ENCODE assay signal across 27 cellular contexts in the genomic region with DNA sequence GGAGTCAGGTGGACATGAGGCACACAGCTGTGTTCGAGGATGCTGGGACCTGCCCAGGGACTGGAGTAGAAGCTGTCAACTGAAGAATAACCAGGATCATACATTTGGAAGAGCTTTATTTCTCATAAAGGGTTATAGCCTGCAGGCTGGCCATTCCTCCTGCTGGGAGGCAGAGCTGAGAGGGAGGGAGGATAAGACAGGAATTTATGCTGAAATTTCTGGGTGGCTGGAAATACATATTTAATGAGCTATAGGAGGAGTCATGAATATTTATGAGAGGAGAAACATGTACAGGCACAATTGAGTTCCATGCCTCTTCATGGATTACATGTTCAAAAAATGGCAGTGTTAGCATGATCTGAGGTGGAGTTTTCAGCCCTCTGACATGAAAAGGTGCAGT.
DNase-seq lines count a peak whose midpoint lies in the region; ATAC-seq and TF ChIP-seq lines count a peak whose summit lies in the region.
"Had no signal": no experiment of that assay in that cellular context is flagged by ENCODE, and none has a peak within 500 bp of the region (broad histone marks: within the 10 kb centered on the region; RNA-seq: fewer than 3 reads in every experiment).

No MANE protein-coding gene starts in this region.

- CTCF ChIA-PET in activated CD4-positive, alpha-beta memory T cell treated with anti-CD3 and anti-CD28 coated beads, Interleukin-2, amount 10 ng/mL, durations not matched to agents 7 days and 5 days (lab: Charles Lee), result no interaction called here
- CTCF ChIA-PET in activated CD4-positive, alpha-beta memory T cell treated with anti-CD3 and anti-CD28 coated beads for 36 hours (lab: Charles Lee), result no interaction called here
- CTCF ChIA-PET in CD4-positive, alpha-beta T cell (lab: Charles Lee), result no interaction called here

- peaks cover 26% of the 10 kb centered on the region for H3K4me1 Mint-ChIP-seq in activated CD4-positive, alpha-beta memory T cell treated with anti-CD3 and anti-CD28 coated beads, Interleukin-2, amount 10 ng/mL, durations not matched to agents 7 days and 5 days
- H3K4me1 Mint-ChIP-seq in activated CD4-positive, alpha-beta memory T cell treated with anti-CD3 and anti-CD28 coated beads for 36 hours (ENCODE audit: low read depth), result peaks cover 26% of the 10 kb centered on the region
- peaks cover 24% of the 10 kb centered on the region for H3K4me1 Mint-ChIP-seq in CD4-positive, alpha-beta T cell (ENCODE audit: low read depth)
- peaks cover 21% of the 10 kb centered on the region for H3K4me1 Mint-ChIP-seq in activated T-helper 17 cell treated with anti-CD3 and anti-CD28 coated beads, Interleukin-2, amount 50 U/mL, for 72 hours
- H3K4me1 Mint-ChIP-seq in naive thymus-derived CD8-positive, alpha-beta T cell, result peaks cover 25 to 33% (median 29%) of the 10 kb centered on the region in 4 donors

- peaks cover 32% of the 10 kb centered on the region for H3K27me3 Mint-ChIP-seq in activated CD4-positive, alpha-beta memory T cell treated with anti-CD3 and anti-CD28 coated beads, Interleukin-2, amount 10 ng/mL, durations not matched to agents 7 days and 5 days
- peaks cover 9% of the 10 kb centered on the region for H3K27me3 Mint-ChIP-seq in activated CD4-positive, alpha-beta memory T cell treated with anti-CD3 and anti-CD28 coated beads for 36 hours
- H3K27me3 Mint-ChIP-seq in CD4-positive, alpha-beta T cell, result no peaks in the 10 kb centered on the region
- H3K27me3 Mint-ChIP-seq in activated T-helper 17 cell treated with anti-CD3 and anti-CD28 coated beads, Interleukin-2, amount 50 U/mL, for 72 hours, result peaks cover 23% of the 10 kb centered on the region
- peaks cover 0 to 1% (median 0%) of the 10 kb centered on the region in 5 donors for H3K27me3 Mint-ChIP-seq in naive thymus-derived CD8-positive, alpha-beta T cell

- intact Hi-C loops in activated CD4-positive, alpha-beta memory T cell treated with anti-CD3 and anti-CD28 coated beads for 36 hours (cut with micrococcal nuclease), result loop anchor here (5.0 to 10.0 kb wide), 5 partner anchors 152 to 1628 kb away; partner anchors contain the start of genes MTMR6, SHISA2 and USP12
- intact Hi-C loops in CD4-positive, alpha-beta T cell (cut with DNase I, micrococcal nuclease), result loop anchor here (5.0 to 10.0 kb wide), 3 partner anchors 53 to 115 kb away; no protein-coding TSS in a partner anchor

- no peak overlapping the region for H3K4me3 Mint-ChIP-seq in activated CD4-positive, alpha-beta memory T cell treated with anti-CD3 and anti-CD28 coated beads, Interleukin-2, amount 10 ng/mL, durations not matched to agents 7 days and 5 days
- H3K4me3 Mint-ChIP-seq in activated CD4-positive, alpha-beta memory T cell treated with anti-CD3 and anti-CD28 coated beads for 36 hours, result no peak overlapping the region
- H3K4me3 Mint-ChIP-seq in CD4-positive, alpha-beta T cell, result peak overlapping the region; percentile 71
- H3K4me3 Mint-ChIP-seq in activated T-helper 17 cell treated with anti-CD3 and anti-CD28 coated beads, Interleukin-2, amount 50 U/mL, for 72 hours, result peak overlapping the region; percentile 14
- peak overlapping the region in 9 of 10 donors; percentile 55 to 84 (median 77) for H3K4me3 Mint-ChIP-seq in naive thymus-derived CD8-positive, alpha-beta T cell
- H3K4me3 Mint-ChIP-seq: neural crest cell had no signal

- peaks cover 8% of the 10 kb centered on the region for H3K9me3 Mint-ChIP-seq in activated CD4-positive, alpha-beta memory T cell treated with anti-CD3 and anti-CD28 coated beads, Interleukin-2, amount 10 ng/mL, durations not matched to agents 7 days and 5 days
- peaks cover 7% of the 10 kb centered on the region for H3K9me3 Mint-ChIP-seq in activated CD4-positive, alpha-beta memory T cell treated with anti-CD3 and anti-CD28 coated beads for 36 hours
- no peaks in the 10 kb centered on the region for H3K9me3 Mint-ChIP-seq in CD4-positive, alpha-beta T cell
- H3K9me3 Mint-ChIP-seq in activated T-helper 17 cell treated with anti-CD3 and anti-CD28 coated beads, Interleukin-2, amount 50 U/mL, for 72 hours, result peaks cover 4% of the 10 kb centered on the region
- peaks cover 0 to 5% (median 0%) of the 10 kb centered on the region in 9 donors for H3K9me3 Mint-ChIP-seq in naive thymus-derived CD8-positive, alpha-beta T cell

- H3K36me3 Mint-ChIP-seq in activated CD4-positive, alpha-beta memory T cell treated with anti-CD3 and anti-CD28 coated beads, Interleukin-2, amount 10 ng/mL, durations not matched to agents 7 days and 5 days (ENCODE audit: low read depth), result peaks cover 10% of the 10 kb centered on the region
- H3K36me3 Mint-ChIP-seq in activated CD4-positive, alpha-beta memory T cell treated with anti-CD3 and anti-CD28 coated beads for 36 hours, result peaks cover 6% of the 10 kb centered on the region
- H3K36me3 Mint-ChIP-seq in CD4-positive, alpha-beta T cell (ENCODE audit: low read depth), result no peaks in the 10 kb centered on the region
- H3K36me3 Mint-ChIP-seq in activated T-helper 17 cell treated with anti-CD3 and anti-CD28 coated beads, Interleukin-2, amount 50 U/mL, for 72 hours (ENCODE audit: low read depth), result no peaks in the 10 kb centered on the region
- peaks cover 0 to 3% (median 0%) of the 10 kb centered on the region in 3 donors for H3K36me3 Mint-ChIP-seq in naive thymus-derived CD8-positive, alpha-beta T cell

- no peak for ATAC-seq in CD4-positive, alpha-beta T cell (ENCODE audit: poor library complexity)
- no peak for ATAC-seq in activated T-helper 17 cell treated with anti-CD3 and anti-CD28 coated beads, Interleukin-2, amount 50 U/mL, for 72 hours (replicated peaks)
- no peak for ATAC-seq in naive thymus-derived CD8-positive, alpha-beta T cell
- ATAC-seq in GM18868 (IDR thresholded peaks at IDR 0.05; ENCODE audit: unreplicated experiment), result no peak
- ATAC-seq in GM21528 (IDR thresholded peaks at IDR 0.05; ENCODE audit: low FRiP score, unreplicated experiment), result no peak
- ATAC-seq: K562, left cardiac atrium, right cardiac atrium had no signal

- peak overlapping the region; percentile 4 for H3K27ac Mint-ChIP-seq in activated CD4-positive, alpha-beta memory T cell treated with anti-CD3 and anti-CD28 coated beads, Interleukin-2, amount 10 ng/mL, durations not matched to agents 7 days and 5 days
- H3K27ac Mint-ChIP-seq in activated CD4-positive, alpha-beta memory T cell treated with anti-CD3 and anti-CD28 coated beads for 36 hours, result no peak overlapping the region
- H3K27ac Mint-ChIP-seq in CD4-positive, alpha-beta T cell, result peak overlapping the region; percentile 50
- H3K27ac Mint-ChIP-seq in activated T-helper 17 cell treated with anti-CD3 and anti-CD28 coated beads, Interleukin-2, amount 50 U/mL, for 72 hours, result peak overlapping the region; percentile 67
- peak overlapping the region in 9 of 10 donors; percentile 31 to 93 (median 87) for H3K27ac Mint-ChIP-seq in naive thymus-derived CD8-positive, alpha-beta T cell

- DNase-seq in activated CD4-positive, alpha-beta memory T cell treated with anti-CD3 and anti-CD28 coated beads, Interleukin-2, amount 10 ng/mL, durations not matched to agents 7 days and 5 days, result no peak
- DNase-seq in activated CD4-positive, alpha-beta memory T cell treated with anti-CD3 and anti-CD28 coated beads for 36 hours, result no peak
- DNase-seq in CD4-positive, alpha-beta T cell, result no peak
- no peak for DNase-seq in naive thymus-derived CD8-positive, alpha-beta T cell
- no peak for DNase-seq in NAMALWA (ENCODE audit: low spot score)
- DNase-seq: activated CD4-positive, alpha-beta T cell treated with anti-CD3 and anti-CD28 coated beads for 1 hour; anterior cingulate cortex; DMS 273 treated with DMSO at 0.1 percent for 48 hours; hypothalamus; left cardiac atrium; MG63; NCI-H1436 treated with DMSO at 0.1 percent for 48 hours; NCI-H2081 treated with DMSO at 0.1 percent for 48 hours; NCI-H226; NCI-H526 treated with DMSO at 0.1 percent for 48 hours; PC-9; posterior cingulate gyrus; right cardiac atrium; SK-N-SH; stimulated activated CD4-positive, alpha-beta T cell treated with anti-CD3 and anti-CD28 coated beads, Interleukin-1b, Interleukin-23, amount 100 ng/mL, for 48 hours; stomach; uterus had no signal

- no peaks in the 10 kb centered on the region for H3K27me3 ChIP-seq in CD4-positive, alpha-beta T cell (ENCODE audit: control insufficient read depth, insufficient read depth, low read length)
- H3K27me3 ChIP-seq: MG63, stomach, uterus had no signal

- no peak overlapping the region for H3K27ac ChIP-seq in CD4-positive, alpha-beta T cell (ENCODE audit: low read depth, low read length)
- H3K27ac ChIP-seq: PC-9, stomach, uterus had no signal

- H3K9me3 ChIP-seq in CD4-positive, alpha-beta T cell (ENCODE audit: control insufficient read depth, low read length), result no peaks in the 10 kb centered on the region
- H3K9me3 ChIP-seq: SK-N-SH, stomach, uterus had no signal

- POLR2A ChIA-PET in activated CD4-positive, alpha-beta memory T cell treated with anti-CD3 and anti-CD28 coated beads, Interleukin-2, amount 10 ng/mL, durations not matched to agents 7 days and 5 days (lab: Charles Lee), result no interaction called here
- POLR2A ChIA-PET in activated CD4-positive, alpha-beta memory T cell treated with anti-CD3 and anti-CD28 coated beads for 36 hours (lab: Charles Lee), result interaction anchor here (0.5 kb wide), 1 partner anchor 107 kb away, joined by 3 read pairs; no protein-coding TSS in a partner anchor
- POLR2A ChIA-PET in CD4-positive, alpha-beta T cell (lab: Charles Lee), result interaction anchor here (0.6 to 1.9 kb wide), 3 partner anchors 11 to 53 kb away, joined by 3 to 8 read pairs (median 6); no protein-coding TSS in a partner anchor
- POLR2A ChIA-PET in naive thymus-derived CD8-positive, alpha-beta T cell (lab: Charles Lee), result interaction anchor here (0.7 to 1.5 kb wide), 3 partner anchors 12 to 118 kb away, joined by 3 to 4 read pairs (median 3); no protein-coding TSS in a partner anchor

- TF ChIP-seq CTCF in CD4-positive, alpha-beta T cell (IDR thresholded peaks at IDR 0.05), result no peak

Comparison
In these comparisons a context has a peak if more than half of its experiments do, and no peak if none do; other contexts are left out.
1. H3K4me3 Mint-ChIP-seq: peak in CD4-positive, alpha-beta T cell (single experiment), activated T-helper 17 cell treated with anti-CD3 and anti-CD28 coated beads, Interleukin-2, amount 50 U/mL, for 72 hours (single experiment) and naive thymus-derived CD8-positive, alpha-beta T cell (9 of 10); none in activated CD4-positive, alpha-beta memory T cell treated with anti-CD3 and anti-CD28 coated beads, Interleukin-2, amount 10 ng/mL, durations not matched to agents 7 days and 5 days (single experiment) and activated CD4-positive, alpha-beta memory T cell treated with anti-CD3 and anti-CD28 coated beads for 36 hours (single experiment).